37 cellular contexts compared by ENCODE assay signal in genomic region chr9:6247266-6247665, GRCh38. TPM values are rescaled to one million over a fixed set of nuclear protein-coding genes. Genes with fewer than 3 reads are reported as not detected.
DNase-seq lines count a peak whose midpoint lies in the region; ATAC-seq, FAIRE-seq and TF ChIP-seq lines count a peak whose summit lies in the region.
"Had no signal": no experiment of that assay in that cellular context is flagged by ENCODE, and none has a peak within 500 bp of the region (broad histone marks: within the 10 kb centered on the region; RNA-seq: fewer than 3 reads in every experiment).

No MANE protein-coding gene starts in this region.

- CTCF ChIA-PET in GM12878 (lab: Yijun Ruan, JAX), result no interaction called here

- RAD21 ChIA-PET in GM12878 (lab: Charles Lee; ENCODE audit: unreplicated experiment), result interaction anchor here (1.3 kb wide), 1 partner anchor 62 kb away, joined by 3 read pairs; no protein-coding TSS in a partner anchor

- no peak overlapping the region for H3K4me3 ChIP-seq in GM12865 (ENCODE audit: low read depth, low read length)
- no peak overlapping the region for H3K4me3 ChIP-seq in GM12878
- no peak overlapping the region for H3K4me3 ChIP-seq in keratinocyte (ENCODE audit: control insufficient read depth in 2 of 3, extremely low read depth in 1 of 3, insufficient read depth in 2 of 3, low read depth in 1 of 3, low read length in 3 of 3)
- H3K4me3 ChIP-seq in upper lobe of left lung, result no peak overlapping the region
- H3K4me3 ChIP-seq: coronary artery, gastrocnemius medialis, SJCRH30 had no signal

- FAIRE-seq in GM12878 (lab: Jason Lieb, UNC), result no peak
- peak; percentile 73 for FAIRE-seq in keratinocyte (lab: Jason Lieb, UNC)
- FAIRE-seq: astrocyte, GM19239, HepG2 had no signal

- TF ChIP-seq EP300 in GM12878 (IDR thresholded peaks at IDR 0.05; ENCODE audit: borderline replicate concordance in 1 of 2, control insufficient read depth in 1 of 2, low read depth in 2 of 2, low read length in 2 of 2), result no peak
- TF ChIP-seq EP300 in upper lobe of left lung (IDR thresholded peaks at IDR 0.05), result no peak

- no TSS peak for BruUV-seq in GM12878 (replicated peaks; lab: Mats Ljungman, UMichigan)

- H3K9me1 ChIP-seq in keratinocyte (ENCODE audit: control insufficient read depth, extremely low read depth, insufficient read depth, low read length), result no peaks in the 10 kb centered on the region

- POLR2A ChIA-PET in GM12878 (lab: Charles Lee), result no interaction called here

- H3K36me3 ChIP-seq in GM12878 (ENCODE audit: control insufficient read depth in 2 of 2, insufficient read depth in 2 of 2, low read length in 1 of 2) (no peaks in the 10 kb centered on the region), keratinocyte (ENCODE audit: control insufficient read depth in 2 of 2, extremely low read depth in 1 of 2, insufficient read depth in 2 of 2, low read length in 2 of 2) (no peaks in the 10 kb centered on the region), upper lobe of left lung (peaks cover 0 to 4% (median 2%) of the 10 kb centered on the region in 4 donors)
- H3K36me3 ChIP-seq: gastrocnemius medialis, SJCRH30 had no signal

- dilution Hi-C loops in keratinocyte (cut with MboI; ENCODE audit: extremely low pct_ligation_motif_present, low sequenced_read_pairs), result no loop called here

- no peak for TF ChIP-seq POLR2A in GM12878 (IDR thresholded peaks at IDR 0.05; ENCODE audit: low read depth, low read length)
- no peak for TF ChIP-seq POLR2A in upper lobe of left lung (IDR thresholded peaks at IDR 0.05)

- no peaks in the 10 kb centered on the region for H3K27me3 ChIP-seq in GM12878 (replicated peaks in 1 of 2; ENCODE audit: control insufficient read depth in 2 of 2, insufficient read depth in 2 of 2, low read length in 1 of 2)
- H3K27me3 ChIP-seq in keratinocyte (ENCODE audit: control insufficient read depth, extremely low read depth, insufficient read depth, low read length), result no peaks in the 10 kb centered on the region
- no peaks in the 10 kb centered on the region for H3K27me3 ChIP-seq in upper lobe of left lung
- H3K27me3 ChIP-seq: gastrocnemius medialis, SJCRH30 had no signal

- H3K9ac ChIP-seq in GM12878 (ENCODE audit: control insufficient read depth, insufficient read depth, low read length) (no peak overlapping the region), keratinocyte (ENCODE audit: control insufficient read depth, extremely low read depth, insufficient read depth, low read length) (no peak overlapping the region)

- H3K9me3 ChIP-seq in GM12878 (replicated peaks; ENCODE audit: control insufficient read depth, insufficient read depth, low read length), result no peaks in the 10 kb centered on the region; the same call in 2 of the 3 replicates
- H3K9me3 ChIP-seq in keratinocyte (ENCODE audit: control insufficient read depth, low read depth, low read length), result no peaks in the 10 kb centered on the region
- H3K9me3 ChIP-seq in upper lobe of left lung, result no peaks in the 10 kb centered on the region
- H3K9me3 ChIP-seq: gastrocnemius medialis, SJCRH30 had no signal

- in situ Hi-C loops in GM12878 (cut with MboI), result no loop called here

- H3K4me1 ChIP-seq in GM12878 (ENCODE audit: control insufficient read depth, insufficient read depth, low read length) (no peaks in the 10 kb centered on the region), keratinocyte (ENCODE audit: control insufficient read depth, extremely low read depth, insufficient read depth, low read length) (peaks cover 20% of the 10 kb centered on the region), upper lobe of left lung (no peaks in the 10 kb centered on the region)
- H3K4me1 ChIP-seq: gastrocnemius medialis had no signal

- 35% methylated on average over 4 of the region's 4 CpGs for WGBS in GM12878 (ENCODE audit: insufficient coverage, insufficient replicate concordance, low lambda C conversion rate, missing lambda C conversion rate)
- WGBS in upper lobe of left lung, 2 donors, result 59 to 64% methylated on average over 4 of the region's 4 CpGs

- H2AFZ ChIP-seq in GM12878 (ENCODE audit: control insufficient read depth, low read depth, low read length) (no peak overlapping the region), keratinocyte (ENCODE audit: control insufficient read depth, low read length) (peak overlapping the region; percentile 35)

- TF ChIP-seq CTCF in GM12865 (IDR thresholded peaks at IDR 0.05; ENCODE audit: insufficient read depth, low read depth, low read length, missing control alignments) (no peak), GM12878 (IDR thresholded peaks at IDR 0.05 in 2 of 3, conservative IDR thresholded peaks at IDR 0.05 in 1 of 3; ENCODE audit: control insufficient read depth in 2 of 3, extremely low read depth in 1 of 3, insufficient read depth in 1 of 3, low read depth in 3 of 3, low read length in 3 of 3) (no peak), keratinocyte (optimal IDR thresholded peaks at IDR 0.05 in 1 of 3, IDR thresholded peaks at IDR 0.05 in 1 of 3, conservative IDR thresholded peaks at IDR 0.05 in 1 of 3; ENCODE audit: extremely low read depth in 1 of 3, insufficient read depth in 2 of 3, low read length in 3 of 3) (no peak), upper lobe of left lung (IDR thresholded peaks at IDR 0.05) (no peak)

- H3K27ac ChIP-seq in GM12878 (ENCODE audit: control insufficient read depth, insufficient read depth) (no peak overlapping the region), keratinocyte (ENCODE audit: control insufficient read depth, insufficient read depth, low read length) (no peak overlapping the region), upper lobe of left lung (peak overlapping the region in 1 of 4 donors; percentile 10)
- H3K27ac ChIP-seq: gastrocnemius medialis, SJCRH30, VCaP had no signal

- ATAC-seq in GM12878 (peak; percentile 66), upper lobe of left lung (ENCODE audit: low FRiP score in 2 of 2) (no peak), HG02970 (IDR thresholded peaks at IDR 0.05; ENCODE audit: low FRiP score, unreplicated experiment) (no peak)
- ATAC-seq: gastrocnemius medialis; stimulated activated naive B cell treated with anti-CD40 and anti-IgM and Interleukin-4, amounts not matched to agents 10 μg/mL and 1 μg/mL and 100 μg/mL, for 72 hours had no signal

- H3K4me2 ChIP-seq in GM12878 (ENCODE audit: control insufficient read depth, insufficient read depth) (no peak overlapping the region), keratinocyte (ENCODE audit: control insufficient read depth, extremely low read depth, insufficient read depth, low read depth, low read length) (no peak overlapping the region)

- H3K79me2 ChIP-seq in GM12878 (ENCODE audit: control insufficient read depth, insufficient read depth, low read length) (no peaks in the 10 kb centered on the region), keratinocyte (ENCODE audit: control insufficient read depth, insufficient read depth, low read length) (no peaks in the 10 kb centered on the region)

- H4K20me1 ChIP-seq in GM12878 (ENCODE audit: control insufficient read depth, insufficient read depth) (no peaks in the 10 kb centered on the region), keratinocyte (ENCODE audit: control insufficient read depth, extremely low read depth, insufficient read depth, low read length) (no peaks in the 10 kb centered on the region)

- DNase-seq in GM12865 (ENCODE audit: low read depth), result peak; percentile 37
- peak; percentile 26 for DNase-seq in LHCN-M2 (ENCODE audit: low read depth)
- DNase-seq in GM12878 (ENCODE audit: low read depth, low spot score), result no peak
- DNase-seq in keratinocyte (ENCODE audit: low read depth, low spot score), result no peak
- no peak for DNase-seq in SW 1271 (lab: John Stamatoyannopoulos, UW)
- DNase-seq in upper lobe of left lung, result no peak
- DNase-seq: activated CD4-positive, alpha-beta T cell treated with anti-CD3 and anti-CD28 coated beads for 4 hours; activated CD8-positive, alpha-beta memory T cell treated with anti-CD3 and anti-CD28 coated beads for 24 hours; activated effector memory CD4-positive, alpha-beta T cell treated with anti-CD3 and anti-CD28 coated beads, Interleukin-2, amount 50 U/mL, for 16 hours; activated naive CD8-positive, alpha-beta T cell treated with anti-CD3 and anti-CD28 coated beads, Interleukin-2, amount 10 ng/mL, durations not matched to agents 7 days and 5 days; activated T-cell treated with anti-CD3 and anti-CD28 coated beads for 4 hours; C1 segment of cervical spinal cord; caudate nucleus; COR-L47; effector memory CD4-positive, alpha-beta T cell; gastrocnemius medialis; GDM1; H9; hippocampal formation; Kasumi-1; mesenchymal stem cell; NCI-H1436 treated with DMSO at 0.1 percent for 48 hours; NCI-H2107; NCI-H446 treated with DMSO at 0.1 percent for 48 hours; NCI-H774; nephron progenitor cell; SJCRH30; stimulated activated naive B cell treated with anti-CD40 and anti-IgM and Interleukin-4, amounts not matched to agents 10 μg/mL and 1 μg/mL and 100 μg/mL, for 72 hours; substantia nigra; T1000 had no signal

- intact Hi-C loops in GM12878 (cut with micrococcal nuclease; ENCODE audit: unreplicated experiment), result no loop called here

- TF ChIP-seq RAD21 in GM12878 (IDR thresholded peaks at IDR 0.05; ENCODE audit: insufficient read depth, low read depth, low read length), result no peak

- SMC1A ChIA-PET in GM12878 (lab: Charles Lee; ENCODE audit: uncharacterized antibody, unreplicated experiment), result interaction anchor here (1.0 kb wide), 1 partner anchor 8 kb away, joined by 3 read pairs; no protein-coding TSS in a partner anchor

RNA-seq across cellular contexts. Expression of gene IL33, which starts 31.7 kb away (rescaled TPM):
- total RNA-seq in LHCN-M2 (2014; rRNA removed) (0.11 and 0.13 TPM in 2 replicates), GM12878 (2014; rRNA removed) (not detected in 2 replicates), GM12878 (2014; rRNA removed; fragmentation: Illumina TruSeq; extraction: Trizol) (not detected in 2 replicates), GM12878 (2021) (not detected in 2 replicates), upper lobe of left lung (10 to 100 TPM in 5 of 6 donors, 1 to 10 TPM in 1; 4.2 to 60.6 (median 19.3) TPM)
- not detected for polyA plus RNA-seq in LHCN-M2 (2012)
- not detected in 2 replicates for total RNA-seq in GM12878 (2013; cell fraction: nucleolus; rRNA removed)
- polyA plus RNA-seq in GM12878 (2011; ENCODE audit: low read depth), result not detected
- polyA plus RNA-seq in GM12878 (2011; rRNA removed) (0.03 TPM in 1 of 2 replicates, not detected in the other), GM12878 (2014; fragmentation: Illumina TruSeq; extraction: Trizol) (not detected in 2 replicates), GM12878 (2014; fragmentation: Nextera tagmentation; extraction: Ambion mirVana) (not detected), GM12878 (2014; rRNA removed) (not detected in 2 replicates), GM12878 (2016; fragmentation: Nextera tagmentation; extraction: Ambion mirVana) (not detected), keratinocyte (1.6 to 33.2 TPM (median 7.8 TPM) in 3 replicates)
- polyA plus RNA-seq in GM12878 (2011; cell fraction: cytosol; rRNA removed), result not detected in 2 replicates
- not detected in 2 replicates for polyA plus RNA-seq in GM12878 (2011; cell fraction: nucleus; rRNA removed)
- polyA plus RNA-seq in GM12878 (2012), result not detected in 2 replicates
- not detected in 2 replicates for polyA minus RNA-seq in GM12878 (2011; rRNA and poly(A)+ RNA removed)
- not detected in 2 replicates for polyA minus RNA-seq in GM12878 (2011; cell fraction: cytosol; rRNA and poly(A)+ RNA removed)
- polyA minus RNA-seq in GM12878 (2011; cell fraction: nucleus; rRNA and poly(A)+ RNA removed), result not detected in 2 replicates
- polyA plus RNA-seq in keratinocyte (2011; ENCODE audit: low read depth), result 2.1 TPM
- 9.0 and 11.3 TPM in 2 replicates for polyA plus RNA-seq in keratinocyte (2011; cell fraction: cytosol; rRNA removed)
- polyA plus RNA-seq in keratinocyte (2011; cell fraction: nucleus; rRNA removed), result 10.5 and 12.4 TPM in 2 replicates
- 0.93 and 1.3 TPM in 2 replicates for polyA plus RNA-seq in keratinocyte (2012; ENCODE audit: low replicate concordance)
- 0.46 to 9.1 TPM (median 3.3 TPM) in 3 replicates for polyA minus RNA-seq in keratinocyte
- polyA minus RNA-seq in keratinocyte (2011; cell fraction: cytosol; rRNA and poly(A)+ RNA removed), result 3.1 TPM
- 2.4 and 6.1 TPM in 2 replicates for polyA minus RNA-seq in keratinocyte (2011; cell fraction: nucleus; rRNA and poly(A)+ RNA removed)
- total RNA-seq: activated naive CD8-positive, alpha-beta T cell treated with anti-CD3 and anti-CD28 coated beads, Interleukin-2, amount 10 ng/mL, durations not matched to agents 7 days and 5 days; astrocyte; H9; HepG2; osteocyte had no signal

Comparison
In these comparisons a context has a peak if more than half of its experiments do, and no peak if none do; other contexts are left out.
1. DNase-seq: peak in GM12865 (single experiment) and LHCN-M2 (single experiment); none in GM12878 (single experiment), keratinocyte (single experiment), SW 1271 (0 of 2) and upper lobe of left lung (0 of 2).